Comparison of ENCODE assay signal across 9 cellular contexts in genomic region chrX:41449615-41450014, GRCh38. TPM values are rescaled to one million over a fixed set of nuclear protein-coding genes. Genes with fewer than 3 reads are reported as not detected.
A peak's percentile ranks its signal among the peaks of the same experiment; 100 is the strongest.
DNase-seq lines count a peak whose midpoint lies in the region; ATAC-seq and TF ChIP-seq lines count a peak whose summit lies in the region.
"Had no signal": no experiment of that assay in that cellular context is flagged by ENCODE, and none has a peak within 500 bp of the region (broad histone marks: within the 10 kb centered on the region; RNA-seq: fewer than 3 reads in every experiment).

No MANE protein-coding gene starts in this region.

- POLR2A ChIA-PET in CD8-positive, alpha-beta T cell (lab: Charles Lee), result no interaction called here

- DNase-seq in activated T-cell treated with anti-CD3 and anti-CD28 coated beads, Interleukin-2, amount 50 U/mL, for 24 hours, result no peak
- DNase-seq in activated T-cell treated with anti-CD3 and anti-CD28 coated beads for 4 hours (no peak), NOMO-1 (lab: John Stamatoyannopoulos, UW; ENCODE audit: unreplicated experiment in 2 of 2) (peak; percentile 49 to 80), endodermal cell (no peak)
- no peak for DNase-seq in CD8-positive, alpha-beta T cell

- WGBS in endodermal cell (ENCODE audit: insufficient coverage in 1 of 2, insufficient read length in 1 of 2), 2 experiments, result 83 to 88% methylated on average over 4 to 8 of the region's 8 CpGs

- intact Hi-C loops in CD8-positive, alpha-beta T cell (cut with DNase I, micrococcal nuclease), result no loop called here

- peaks cover 17% of the 10 kb centered on the region for H3K4me1 Mint-ChIP-seq in activated T-cell treated with anti-CD3 and anti-CD28 coated beads, Interleukin-2, amount 50 U/mL, for 24 hours (ENCODE audit: low read depth)
- peaks cover 6% of the 10 kb centered on the region for H3K4me1 Mint-ChIP-seq in endodermal cell
- peaks cover 7% of the 10 kb centered on the region for H3K4me1 Mint-ChIP-seq in CD8-positive, alpha-beta T cell (ENCODE audit: low read depth)

- H3K27ac Mint-ChIP-seq in activated T-cell treated with anti-CD3 and anti-CD28 coated beads, Interleukin-2, amount 50 U/mL, for 24 hours, result no peak overlapping the region
- no peak overlapping the region for H3K27ac Mint-ChIP-seq in endodermal cell
- H3K27ac Mint-ChIP-seq in CD8-positive, alpha-beta T cell, result no peak overlapping the region

- peak; percentile 29 for ATAC-seq in esophagus mucosa
- ATAC-seq in GM18867 (IDR thresholded peaks at IDR 0.05; ENCODE audit: unreplicated experiment), result no peak
- ATAC-seq in CD8-positive, alpha-beta T cell, result no peak

- H3K9me3 ChIP-seq in skeletal muscle satellite cell (replicated peaks; ENCODE audit: low read length) (no peaks in the 10 kb centered on the region), endodermal cell (ENCODE audit: control insufficient read depth, low read length) (no peaks in the 10 kb centered on the region)
- H3K9me3 ChIP-seq in CD8-positive, alpha-beta T cell (ENCODE audit: low read length), result no peaks in the 10 kb centered on the region

- H3K36me3 Mint-ChIP-seq in activated T-cell treated with anti-CD3 and anti-CD28 coated beads, Interleukin-2, amount 50 U/mL, for 24 hours (ENCODE audit: low read depth), result no peaks in the 10 kb centered on the region
- H3K36me3 Mint-ChIP-seq in endodermal cell (ENCODE audit: low read depth), result no peaks in the 10 kb centered on the region
- H3K36me3 Mint-ChIP-seq in CD8-positive, alpha-beta T cell, result no peaks in the 10 kb centered on the region

- no peak for TF ChIP-seq CTCF in endodermal cell (conservative IDR thresholded peaks at IDR 0.05)
- no peak for TF ChIP-seq CTCF in CD8-positive, alpha-beta T cell (IDR thresholded peaks at IDR 0.05)

- peak overlapping the region; percentile 28 for H3K4me3 ChIP-seq in skeletal muscle satellite cell (ENCODE audit: low read length)
- H3K4me3 ChIP-seq in endodermal cell (ENCODE audit: low read length), result no peak overlapping the region
- H3K4me3 ChIP-seq in CD8-positive, alpha-beta T cell (ENCODE audit: low read depth, low read length), result no peak overlapping the region

- H3K4me3 Mint-ChIP-seq in activated T-cell treated with anti-CD3 and anti-CD28 coated beads, Interleukin-2, amount 50 U/mL, for 24 hours, result peak overlapping the region; percentile 15
- no peak overlapping the region for H3K4me3 Mint-ChIP-seq in endodermal cell
- no peak overlapping the region for H3K4me3 Mint-ChIP-seq in CD8-positive, alpha-beta T cell
- H3K4me3 Mint-ChIP-seq: neural crest cell had no signal

- H3K4me2 ChIP-seq in skeletal muscle satellite cell (ENCODE audit: low read length), result peak overlapping the region; percentile 67

- no peaks in the 10 kb centered on the region for H3K9me3 Mint-ChIP-seq in activated T-cell treated with anti-CD3 and anti-CD28 coated beads, Interleukin-2, amount 50 U/mL, for 24 hours
- peaks cover 64% of the 10 kb centered on the region for H3K9me3 Mint-ChIP-seq in endodermal cell
- H3K9me3 Mint-ChIP-seq in CD8-positive, alpha-beta T cell, result peaks cover 2% of the 10 kb centered on the region

- H3K27me3 ChIP-seq in skeletal muscle satellite cell (ENCODE audit: control insufficient read depth, insufficient read depth, low read length) (peaks cover 6% of the 10 kb centered on the region), endodermal cell (ENCODE audit: control insufficient read depth, insufficient read depth, low read length, poor library complexity, severe bottlenecking) (no peaks in the 10 kb centered on the region)
- no peaks in the 10 kb centered on the region for H3K27me3 ChIP-seq in CD8-positive, alpha-beta T cell (ENCODE audit: insufficient read depth, low read length)

- H3K27me3 Mint-ChIP-seq in activated T-cell treated with anti-CD3 and anti-CD28 coated beads, Interleukin-2, amount 50 U/mL, for 24 hours, result peaks cover 41% of the 10 kb centered on the region
- no peaks in the 10 kb centered on the region for H3K27me3 Mint-ChIP-seq in endodermal cell (ENCODE audit: insufficient read depth)
- no peaks in the 10 kb centered on the region for H3K27me3 Mint-ChIP-seq in CD8-positive, alpha-beta T cell (ENCODE audit: low read depth)

- no peak overlapping the region for H3K9ac ChIP-seq in skeletal muscle satellite cell (ENCODE audit: low read depth, low read length)
- H3K9ac ChIP-seq in endodermal cell (ENCODE audit: extremely low read depth, low read length, poor library complexity, severe bottlenecking), result no peak overlapping the region

- H3K27ac ChIP-seq in endodermal cell (ENCODE audit: low read depth, low read length), result no peak overlapping the region
- no peak overlapping the region for H3K27ac ChIP-seq in CD8-positive, alpha-beta T cell (ENCODE audit: low read depth, low read length)

- CTCF ChIA-PET in CD8-positive, alpha-beta T cell (lab: Charles Lee), result no interaction called here

- H3K4me1 ChIP-seq in skeletal muscle satellite cell (ENCODE audit: control insufficient read depth, insufficient read depth, low read length) (peaks cover 10% of the 10 kb centered on the region), endodermal cell (ENCODE audit: control insufficient read depth, insufficient read depth, low read length) (no peaks in the 10 kb centered on the region)
- no peaks in the 10 kb centered on the region for H3K4me1 ChIP-seq in CD8-positive, alpha-beta T cell (ENCODE audit: insufficient read depth, low read length)

- H3K36me3 ChIP-seq in skeletal muscle satellite cell (ENCODE audit: insufficient read depth, low read length) (no peaks in the 10 kb centered on the region), endodermal cell (ENCODE audit: control insufficient read depth, insufficient read depth, low read length) (no peaks in the 10 kb centered on the region)
- H3K36me3 ChIP-seq in CD8-positive, alpha-beta T cell (ENCODE audit: insufficient read depth, low read length), result no peaks in the 10 kb centered on the region

RNA-seq across cellular contexts. Expression of gene NYX, which starts 2.5 kb away (rescaled TPM):
- total RNA-seq in esophagus mucosa (not detected), endodermal cell (not detected)
- not detected in 2 replicates for total RNA-seq in skeletal muscle satellite cell (2012; rRNA removed)
- polyA plus RNA-seq in endodermal cell (2013, experiment 1 of 2), result not detected
- polyA plus RNA-seq in endodermal cell (2013, experiment 2 of 2), result not detected
- not detected for total RNA-seq in CD8-positive, alpha-beta T cell

Comparison
In these comparisons a context has a peak if more than half of its experiments do, and no peak if none do; other contexts are left out.
1. DNase-seq: peak in NOMO-1 (2 of 2); none in activated T-cell treated with anti-CD3 and anti-CD28 coated beads, Interleukin-2, amount 50 U/mL, for 24 hours (single experiment), activated T-cell treated with anti-CD3 and anti-CD28 coated beads for 4 hours (single experiment), endodermal cell (single experiment) and CD8-positive, alpha-beta T cell (0 of 7).